7 cellular contexts compared by ENCODE assay signal in the genomic region with DNA sequence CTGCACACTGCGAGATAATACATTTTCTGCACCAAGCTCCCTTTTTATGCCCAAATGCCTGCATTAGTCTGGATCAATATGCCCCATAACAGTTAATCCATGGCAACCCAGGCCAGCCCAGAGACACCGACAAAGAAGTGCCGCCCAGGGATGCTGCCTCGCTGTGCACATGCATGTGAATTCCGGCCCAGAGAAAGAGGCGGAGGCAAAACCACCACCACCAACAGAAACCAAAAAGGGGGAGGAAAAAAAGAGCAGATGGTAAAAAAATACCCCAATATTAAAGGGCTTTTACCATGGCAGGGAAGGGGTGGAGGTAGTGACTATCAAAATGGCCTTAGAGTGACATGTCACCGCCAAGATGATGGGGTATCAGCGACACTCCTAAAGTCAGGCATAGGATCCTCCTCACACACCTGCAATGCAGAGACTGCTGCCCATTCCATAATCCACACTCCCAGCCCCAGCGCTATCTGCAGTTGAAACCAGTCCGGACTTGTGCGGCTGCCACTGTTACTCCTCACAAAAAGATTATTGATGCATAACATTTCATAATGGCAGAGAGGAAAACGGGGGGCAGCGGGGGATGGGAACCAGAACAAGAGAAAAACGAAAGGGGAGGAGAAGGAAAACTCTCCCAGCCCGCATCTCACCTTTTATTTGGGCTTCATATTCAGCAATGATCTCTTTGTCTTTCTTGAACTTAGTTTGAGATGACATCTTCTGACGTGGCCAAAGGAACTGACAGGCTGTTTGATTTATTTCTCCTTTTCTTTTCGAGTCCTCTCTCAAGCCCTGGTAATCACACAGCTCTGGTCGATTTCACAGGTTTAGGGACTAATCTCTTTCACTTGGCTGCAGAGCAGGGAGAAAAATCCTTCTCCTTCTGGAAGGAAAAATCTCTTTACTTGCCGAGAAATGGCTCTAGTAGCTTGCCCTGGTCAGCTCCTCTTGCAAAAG. TPM values are rescaled to one million over a fixed set of nuclear protein-coding genes. Genes with fewer than 3 reads are reported as not detected.
DNase-seq lines count a peak whose midpoint lies in the region; ATAC-seq and TF ChIP-seq lines count a peak whose summit lies in the region.

No MANE protein-coding gene starts in this region.

- H3K27ac Mint-ChIP-seq in MCF 10A (ENCODE audit: low read depth, unreplicated experiment) = peak overlapping the region; percentile 47

- no peak for TF ChIP-seq CTCF in GM06990 (IDR thresholded peaks at IDR 0.05; ENCODE audit: insufficient read depth, low read length, poor library complexity, severe bottlenecking)
- no peak for TF ChIP-seq CTCF in MCF 10A (IDR thresholded peaks at IDR 0.05; ENCODE audit: unreplicated experiment)

- POLR2A ChIA-PET in MCF 10A (lab: Yijun Ruan, JAX) = interaction anchor here (0.6 to 3.1 kb wide), 31 partner anchors 9 to 534 kb away, joined by 3 to 19 read pairs (median 4); partner anchors contain the start of gene SETD5

- intact Hi-C loops in MCF 10A (cut with micrococcal nuclease) = loop anchor here (2.0 to 5.0 kb wide), 5 partner anchors 54 to 261 kb away; no protein-coding TSS in a partner anchor

- H3K4me1 ChIP-seq in urinary bladder (ENCODE audit: insufficient read depth) = no peaks in the 10 kb centered on the region

- peaks cover 51% of the 10 kb centered on the region for H3K4me1 Mint-ChIP-seq in MCF 10A (ENCODE audit: insufficient read depth, unreplicated experiment)

- peak overlapping the region; percentile 88 for H3K4me3 Mint-ChIP-seq in MCF 10A (ENCODE audit: unreplicated experiment)

- BruUV-seq in MCF 10A (replicated peaks; lab: Mats Ljungman, UMichigan) = no TSS peak

- peaks cover 7% of the 10 kb centered on the region for H3K9me3 Mint-ChIP-seq in MCF 10A (ENCODE audit: unreplicated experiment)

- no peaks in the 10 kb centered on the region for H3K27me3 ChIP-seq in GM06990 (replicated peaks; ENCODE audit: control insufficient read depth, insufficient read depth, low read length)

- CTCF ChIA-PET in MCF 10A (lab: Yijun Ruan, JAX) = interaction anchor here (0.7 to 7.5 kb wide), 17 partner anchors 10 to 522 kb away, joined by 3 to 56 read pairs (median 5); partner anchors contain the start of gene THUMPD3

- no peaks in the 10 kb centered on the region for H3K27me3 Mint-ChIP-seq in MCF 10A (ENCODE audit: insufficient read depth, unreplicated experiment)

- peaks cover 6% of the 10 kb centered on the region for H3K36me3 Mint-ChIP-seq in MCF 10A (ENCODE audit: insufficient read depth, unreplicated experiment)

- no peaks in the 10 kb centered on the region for H3K36me3 ChIP-seq in GM06990 (ENCODE audit: control insufficient read depth, insufficient read depth, low read length)
- no peaks in the 10 kb centered on the region for H3K36me3 ChIP-seq in urinary bladder (ENCODE audit: insufficient read depth)

- DNase-seq in GM06990 (ENCODE audit: extremely low read depth, insufficient read length) (no peak), NCI-H146 (lab: John Stamatoyannopoulos, UW) (peak; percentile 41), MCF 10A (ENCODE audit: unreplicated experiment) (peak; percentile 72), midbrain (lab: John Stamatoyannopoulos, UW) (peak; percentile 34)
- DNase-seq in stimulated activated CD4-positive, alpha-beta T cell treated with anti-CD3 and anti-CD28 coated beads, Interleukin-1b, Interleukin-23, amount 100 ng/mL, for 48 hours = no peak

- H3K27ac ChIP-seq in urinary bladder (ENCODE audit: low read depth) = no peak overlapping the region

- 35% methylated on average over 19 of the region's 19 CpGs for WGBS in urinary bladder

- peak overlapping the region; percentile 64 for H3K4me3 ChIP-seq in GM06990 (replicated peaks; ENCODE audit: low read depth, low read length)
- H3K4me3 ChIP-seq in urinary bladder (ENCODE audit: low read depth, low read length) = peak overlapping the region; percentile 32

- no peak for ATAC-seq in HG03457 (IDR thresholded peaks at IDR 0.05; ENCODE audit: unreplicated experiment)

RNA-seq across cellular contexts. Expression of gene SRGAP3, which starts 0.9 kb away (rescaled TPM):
- total RNA-seq in MCF 10A (2022) = 13.7 and 19.8 TPM in 2 replicates
- total RNA-seq in urinary bladder = 21.4 TPM
- 3.1 TPM for polyA plus RNA-seq in urinary bladder

Comparison
In these comparisons a context has a peak if more than half of its experiments do, and no peak if none do; other contexts are left out.
1. DNase-seq: peak in NCI-H146 (single experiment), MCF 10A (single experiment) and midbrain (single experiment); none in GM06990 (single experiment) and stimulated activated CD4-positive, alpha-beta T cell treated with anti-CD3 and anti-CD28 coated beads, Interleukin-1b, Interleukin-23, amount 100 ng/mL, for 48 hours (single experiment).